16 cellular contexts compared by ENCODE assay signal in the genomic region with DNA sequence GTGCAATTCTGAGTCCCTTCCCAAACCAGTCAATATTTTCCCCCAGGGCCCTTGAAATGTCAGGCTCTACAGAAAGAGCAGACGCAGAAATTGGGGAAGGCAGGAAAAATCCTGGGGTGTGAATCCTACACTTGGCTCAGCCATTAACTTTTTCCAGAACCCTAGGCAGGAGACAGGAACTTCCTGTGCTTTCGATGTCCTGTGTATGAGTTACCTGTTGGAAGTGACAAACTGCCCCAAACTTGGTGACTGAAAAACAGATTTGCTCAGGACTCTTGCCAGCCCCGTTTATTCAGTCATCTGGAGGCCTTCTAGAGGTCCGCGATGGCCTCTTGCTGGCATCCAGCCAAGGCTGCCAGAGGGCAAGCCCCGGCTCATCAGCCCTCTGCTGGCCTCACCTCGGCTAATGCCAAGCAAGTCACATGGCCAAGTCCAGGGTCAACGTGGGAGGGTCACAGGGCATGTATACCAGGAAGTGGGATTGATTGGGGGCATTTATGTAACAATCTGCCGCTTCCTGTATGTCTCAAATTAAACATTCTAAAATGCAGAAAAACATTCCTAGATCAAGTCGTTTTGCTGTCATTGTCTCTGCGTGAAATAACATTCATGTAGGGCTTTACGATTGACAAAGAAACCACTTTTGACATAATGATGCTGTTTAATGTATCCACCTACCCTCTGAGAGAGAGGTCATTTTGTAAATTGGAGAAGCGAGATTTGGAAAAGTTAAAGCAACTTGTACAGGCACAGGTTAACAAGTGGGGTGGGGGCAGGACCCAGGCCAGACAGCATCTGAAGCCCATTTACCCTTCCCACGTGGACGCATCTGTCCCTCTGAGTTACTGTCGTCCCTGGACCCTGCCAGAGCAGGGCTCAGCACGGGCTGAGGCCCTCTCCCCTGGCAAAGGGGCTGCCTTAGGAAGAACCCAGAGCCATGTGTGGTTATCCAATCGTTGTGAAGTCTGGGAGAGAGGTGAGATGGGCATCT.
A peak's percentile ranks its signal among the peaks of the same experiment; 100 is the strongest.
DNase-seq lines count a peak whose midpoint lies in the region; ATAC-seq, FAIRE-seq and TF ChIP-seq lines count a peak whose summit lies in the region.
"Had no signal": no experiment of that assay in that cellular context is flagged by ENCODE, and none has a peak within 500 bp of the region (broad histone marks: within the 10 kb centered on the region; RNA-seq: fewer than 3 reads in every experiment).

No MANE protein-coding gene starts in this region.

- WGBS in heart right ventricle, 2 donors = 52 to 56% methylated on average over 18 of the region's 18 CpGs
- WGBS in suprapubic skin = 53% methylated on average over 14 of the region's 18 CpGs
- 73 to 81% methylated on average over 18 of the region's 18 CpGs for WGBS in GM23248 (ENCODE audit: low coverage in 1 of 2, low lambda C conversion rate in 2 of 2, missing lambda C conversion rate in 2 of 2), 2 experiments

- H3K9ac ChIP-seq in GM23248 = no peak overlapping the region

- intact Hi-C loops in heart right ventricle (cut with DNase I) = loop anchor here in 2 of 10 donors (10.0 kb wide), 2 partner anchors 149 to 181 kb away; a partner anchor contains a TSS

- no peak for TF ChIP-seq EP300 in suprapubic skin (IDR thresholded peaks at IDR 0.05)

- no peak overlapping the region for H2AFZ ChIP-seq in GM23248

- no peaks in the 10 kb centered on the region for H4K20me1 ChIP-seq in GM23248 (ENCODE audit: insufficient read depth)

- H3K4me1 ChIP-seq in heart right ventricle (peaks cover 12 to 43% (median 31%) of the 10 kb centered on the region in 9 donors), suprapubic skin (peaks cover 32% of the 10 kb centered on the region), GM23248 (ENCODE audit: insufficient read depth) (peaks cover 6% of the 10 kb centered on the region)

- H3K9me2 ChIP-seq in GM23248 (ENCODE audit: insufficient read depth) = no peaks in the 10 kb centered on the region

- H3K36me3 ChIP-seq in heart right ventricle = no peaks in the 10 kb centered on the region
- no peaks in the 10 kb centered on the region for H3K36me3 ChIP-seq in suprapubic skin
- no peaks in the 10 kb centered on the region for H3K36me3 ChIP-seq in GM23248 (ENCODE audit: low read depth)

- H3K4me3 ChIP-seq in heart right ventricle (no peak overlapping the region), suprapubic skin (no peak overlapping the region), GM23248 (no peak overlapping the region)

- H3K79me2 ChIP-seq in GM23248 (ENCODE audit: insufficient read depth) = no peaks in the 10 kb centered on the region

- FAIRE-seq in RCC 7860 (lab: Jason Lieb, UNC) = no peak
- FAIRE-seq: G401.6 had no signal

- DNase-seq in NCI-H82 (lab: John Stamatoyannopoulos, UW) (peak; percentile 12), NCI-H82 treated with DMSO at 0.1 percent for 48 hours (lab: John Stamatoyannopoulos, UW; ENCODE audit: unreplicated experiment) (no peak), RCC 7860 (ENCODE audit: low spot score) (peak; percentile 23), heart right ventricle (peak; percentile 38 to 51), suprapubic skin (ENCODE audit: low spot score in 2 of 2) (no peak), GM23248 (no peak)
- no peak for DNase-seq in activated CD8-positive, alpha-beta memory T cell treated with anti-CD3 and anti-CD28 coated beads, Interleukin-2, amount 50 U/mL, for 48 hours
- DNase-seq: activated naive CD8-positive, alpha-beta T cell treated with anti-CD3 and anti-CD28 coated beads, Interleukin-2, amount 10 ng/mL, durations not matched to agents 7 days and 5 days; cortex of kidney; islet precursor cell; NCI-H1048; nephron progenitor cell; stimulated activated CD8-positive, alpha-beta memory T cell treated with anti-CD3 and anti-CD28 coated beads, Interleukin-4, amount 100 ng/mL, for 48 hours; T-helper 9 cell had no signal

- peak in 2 of 9 donors; percentile 6 to 7 for TF ChIP-seq CTCF in heart right ventricle (IDR thresholded peaks at IDR 0.05)
- no peak for TF ChIP-seq CTCF in suprapubic skin (IDR thresholded peaks at IDR 0.05)

- H3F3A ChIP-seq in GM23248 (ENCODE audit: insufficient read depth) = no peaks in the 10 kb centered on the region

- no peak for TF ChIP-seq POLR2A in suprapubic skin (IDR thresholded peaks at IDR 0.05)

- H3K27me3 ChIP-seq in heart right ventricle (peaks cover 0 to 30% (median 15%) of the 10 kb centered on the region in 7 donors), suprapubic skin (peaks cover 18% of the 10 kb centered on the region), GM23248 (replicated peaks; ENCODE audit: insufficient read depth) (no peaks in the 10 kb centered on the region)

- ATAC-seq in heart right ventricle (peak in 4 of 8 donors; percentile 8 to 26 (median 12)), GM21717 (IDR thresholded peaks at IDR 0.05; ENCODE audit: unreplicated experiment) (no peak)

- no peak overlapping the region for H3K4me2 ChIP-seq in GM23248 (ENCODE audit: unreplicated experiment)

- in situ Hi-C loops in GM23248 (cut with MboI) = no loop called here

- peaks cover 0 to 2% (median 0%) of the 10 kb centered on the region in 11 donors for H3K9me3 ChIP-seq in heart right ventricle
- no peaks in the 10 kb centered on the region for H3K9me3 ChIP-seq in suprapubic skin
- H3K9me3 ChIP-seq in GM23248 (ENCODE audit: low read depth) = no peaks in the 10 kb centered on the region

- H3K27ac ChIP-seq in heart right ventricle (peak overlapping the region in 8 of 10 donors; percentile 5 to 78 (median 58)), suprapubic skin (peak overlapping the region; percentile 20), GM23248 (no peak overlapping the region)

Comparison
In these comparisons a context has a peak if more than half of its experiments do, and no peak if none do; other contexts are left out.
1. DNase-seq: peak in NCI-H82 (single experiment), RCC 7860 (single experiment) and heart right ventricle (2 of 2); none in NCI-H82 treated with DMSO at 0.1 percent for 48 hours (single experiment), suprapubic skin (0 of 2), GM23248 (single experiment) and activated CD8-positive, alpha-beta memory T cell treated with anti-CD3 and anti-CD28 coated beads, Interleukin-2, amount 50 U/mL, for 48 hours (single experiment).